In genomic region chr6:90179190-90180169, GRCh38 we compare ENCODE assay signal across 1 cellular context.
TF ChIP-seq lines count a peak whose summit lies in the region.

No MANE protein-coding gene starts in this region.

TF ChIP-seq in H1, 55 proteins besides CTCF, POLR2A, EP300 and RAD21:
- TF ChIP-seq MAFK (IDR thresholded peaks at IDR 0.05; ENCODE audit: low read depth, low read length) (no peak), ATF3 (IDR thresholded peaks at IDR 0.05; ENCODE audit: insufficient read depth, low read depth, low read length) (no peak), RFX5 (IDR thresholded peaks at IDR 0.05; ENCODE audit: borderline replicate concordance, low read depth, low read length) (no peak)
